29 cellular contexts compared by ENCODE assay signal in the genomic region with DNA sequence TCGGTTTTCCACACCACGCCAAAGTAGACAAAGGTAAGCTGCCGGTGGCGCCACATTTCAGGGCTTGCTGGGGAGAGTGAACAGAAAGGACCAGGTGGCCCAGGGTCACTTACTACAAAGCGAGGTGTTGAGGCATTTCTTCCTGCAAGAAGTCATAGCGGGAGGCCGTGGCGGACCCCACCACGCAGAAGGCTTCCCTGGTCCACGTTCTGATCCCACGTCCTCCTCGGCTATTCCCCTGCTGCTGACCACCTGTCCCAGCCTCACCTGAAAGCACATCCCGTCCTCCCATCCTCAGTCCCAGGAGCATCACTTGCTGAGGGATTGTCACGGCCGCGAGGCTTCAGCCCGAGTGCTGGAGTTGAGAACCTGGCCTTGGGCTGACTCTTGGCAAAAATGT.
A peak's percentile ranks its signal among the peaks of the same experiment; 100 is the strongest.
DNase-seq lines count a peak whose midpoint lies in the region; ATAC-seq, FAIRE-seq and TF ChIP-seq lines count a peak whose summit lies in the region.
"Had no signal": no experiment of that assay in that cellular context is flagged by ENCODE, and none has a peak within 500 bp of the region (broad histone marks: within the 10 kb centered on the region; RNA-seq: fewer than 3 reads in every experiment).

No MANE protein-coding gene starts in this region.

- H3K4ac ChIP-seq in neuronal stem cell (ENCODE audit: low read length), result no peak overlapping the region

- peak overlapping the region; percentile 38 for H3K23ac ChIP-seq in neuronal stem cell (ENCODE audit: low read depth, low read length, poor library complexity)

- POLR2A ChIA-PET in K562 (lab: Yijun Ruan, JAX), result no interaction called here

- in situ Hi-C loops in K562 (cut with MboI), result no loop called here

- peaks cover 6% of the 10 kb centered on the region for H3K9me3 Mint-ChIP-seq in activated naive CD4-positive, alpha-beta T cell treated with anti-CD3 and anti-CD28 coated beads, Interleukin-2, amount 50 U/mL, for 24 hours
- H3K9me3 Mint-ChIP-seq in activated naive CD4-positive, alpha-beta T cell treated with anti-CD3 and anti-CD28 coated beads for 36 hours, result peaks cover 7% of the 10 kb centered on the region

- BruUV-seq in K562 (replicated peaks; lab: Mats Ljungman, UMichigan), result no TSS peak

- H2BK120ac ChIP-seq in neuronal stem cell (ENCODE audit: low read depth, low read length), result no peak overlapping the region

- H2AFZ ChIP-seq in K562 (ENCODE audit: low read depth, low read length) (no peak overlapping the region), neuronal stem cell (ENCODE audit: low read length) (no peak overlapping the region)

- no peak overlapping the region for H2BK15ac ChIP-seq in neuronal stem cell (ENCODE audit: low read length)

- H3K9me1 ChIP-seq in K562 (ENCODE audit: control insufficient read depth, insufficient read depth, low read length), result no peaks in the 10 kb centered on the region

- no peaks in the 10 kb centered on the region for H4K20me1 ChIP-seq in K562 (replicated peaks; ENCODE audit: control insufficient read depth, insufficient read depth, low read length)
- H4K20me1 ChIP-seq: BLaER1 had no signal

- H4K91ac ChIP-seq in neuronal stem cell (ENCODE audit: low read depth, low read length, poor library complexity), result no peak overlapping the region

- no peak overlapping the region for H3K9ac ChIP-seq in K562 (ENCODE audit: insufficient read depth in 1 of 2, low read depth in 2 of 2, low read length in 2 of 2)
- no peak overlapping the region for H3K9ac ChIP-seq in neuronal stem cell (ENCODE audit: low read depth, low read length, poor library complexity)
- H3K9ac ChIP-seq: BLaER1 had no signal

- no peak overlapping the region for H3K4me2 ChIP-seq in K562 (ENCODE audit: insufficient read depth, low read length)
- H3K4me2 ChIP-seq in neuronal stem cell (ENCODE audit: insufficient read depth, low read length, poor library complexity, severe bottlenecking), result no peak overlapping the region
- H3K4me2 ChIP-seq: BLaER1 had no signal

- H3K4me1 ChIP-seq in K562 (replicated peaks in 1 of 2; ENCODE audit: control insufficient read depth in 2 of 2, insufficient read depth in 2 of 2, low read length in 2 of 2), result peaks cover 0 to 29% of the 10 kb centered on the region in 2 experiments; a peak in 2 of 5 replicates
- peaks cover 0 to 4% of the 10 kb centered on the region in 2 donors for H3K4me1 ChIP-seq in neuronal stem cell (ENCODE audit: control insufficient read depth in 2 of 2, insufficient read depth in 1 of 2, low read depth in 1 of 2, low read length in 2 of 2)
- no peaks in the 10 kb centered on the region for H3K4me1 ChIP-seq in upper lobe of right lung
- H3K4me1 ChIP-seq: BE2C had no signal

- CTCF ChIA-PET in activated naive CD4-positive, alpha-beta T cell treated with anti-CD3 and anti-CD28 coated beads for 36 hours (lab: Charles Lee), result interaction anchor here (0.6 kb wide), 1 partner anchor 286 kb away, joined by 5 read pairs; no protein-coding TSS in a partner anchor
- CTCF ChIA-PET in K562 (lab: Yijun Ruan, JAX; ENCODE audit: low intra/inter-chr PET ratio), result no interaction called here

- no peaks in the 10 kb centered on the region for H3K36me3 ChIP-seq in K562 (ENCODE audit: control insufficient read depth, insufficient read depth, low read length)
- no peaks in the 10 kb centered on the region for H3K36me3 ChIP-seq in neuronal stem cell (replicated peaks in 1 of 2; ENCODE audit: control insufficient read depth in 2 of 2, insufficient read depth in 2 of 2, low read length in 2 of 2)
- H3K36me3 ChIP-seq in upper lobe of right lung, result no peaks in the 10 kb centered on the region
- H3K36me3 ChIP-seq: BE2C, BLaER1 had no signal

- H3K4me1 Mint-ChIP-seq in activated naive CD4-positive, alpha-beta T cell treated with anti-CD3 and anti-CD28 coated beads, Interleukin-2, amount 50 U/mL, for 24 hours, result peaks cover 15% of the 10 kb centered on the region
- peaks cover 20% of the 10 kb centered on the region for H3K4me1 Mint-ChIP-seq in activated naive CD4-positive, alpha-beta T cell treated with anti-CD3 and anti-CD28 coated beads for 36 hours (ENCODE audit: low read depth)
- H3K4me1 Mint-ChIP-seq: CD14-positive monocyte had no signal

- H2BK12ac ChIP-seq in neuronal stem cell (ENCODE audit: low read length), result no peak overlapping the region

- ATAC-seq in K562 (peak; percentile 31; the same call in 1 of the 3 replicates), upper lobe of right lung (no peak), GM19023 (IDR thresholded peaks at IDR 0.05; ENCODE audit: unreplicated experiment) (no peak), HG03097 (IDR thresholded peaks at IDR 0.05; ENCODE audit: low FRiP score, unreplicated experiment) (no peak)
- ATAC-seq: GM12878 had no signal

- no peak for TF ChIP-seq POLR2A in K562 (conservative IDR thresholded peaks at IDR 0.05)

- H3K4me3 ChIP-seq in K562 (no peak overlapping the region), neuronal stem cell (ENCODE audit: low read length in 2 of 2) (no peak overlapping the region), upper lobe of right lung (no peak overlapping the region)
- H3K4me3 ChIP-seq: BLaER1, GM12878 had no signal

- no peak for TF ChIP-seq RAD21 in K562 (CRISPR knock-in tag; conservative IDR thresholded peaks at IDR 0.05 in 1 of 2, IDR thresholded peaks at IDR 0.05 in 1 of 2)

- no peak for DNase-seq in activated naive CD4-positive, alpha-beta T cell treated with anti-CD3 and anti-CD28 coated beads for 36 hours
- DNase-seq in K562 (ENCODE audit: extremely low read depth in 1 of 4, low spot score in 3 of 4) (no peak), neuronal stem cell (ENCODE audit: low spot score) (no peak), upper lobe of right lung (peak; percentile 43), kidney tubule cell (ENCODE audit: low spot score) (no peak)
- DNase-seq: 8988T; ACHN; BE2C; C1 segment of cervical spinal cord; CD4-positive, alpha-beta memory T cell; CD4-positive, CD25-positive, alpha-beta regulatory T cell; CD8-positive, alpha-beta memory T cell; COR-L47; DMS 273 treated with DMSO at 0.1 percent for 48 hours; DMS153; DMS53; DMS79; DND-41; EL; GDM1 had no signal

- no peak overlapping the region for H2AK5ac ChIP-seq in neuronal stem cell (ENCODE audit: low read depth, low read length)

- H3K27ac ChIP-seq in K562 (ENCODE audit: extremely low read depth, low read depth, low read length), result no peak overlapping the region
- H3K27ac ChIP-seq in neuronal stem cell (replicated peaks; ENCODE audit: low read length), result no peak overlapping the region
- H3K27ac ChIP-seq in upper lobe of right lung, result no peak overlapping the region
- H3K27ac ChIP-seq: BLaER1 had no signal

- no peak overlapping the region for H4K8ac ChIP-seq in neuronal stem cell (ENCODE audit: low read depth, low read length)

- H3K14ac ChIP-seq in neuronal stem cell (ENCODE audit: low read length), result no peak overlapping the region

- peak overlapping the region; percentile 10 for H3K27ac Mint-ChIP-seq in activated naive CD4-positive, alpha-beta T cell treated with anti-CD3 and anti-CD28 coated beads, Interleukin-2, amount 50 U/mL, for 24 hours
- no peak overlapping the region for H3K27ac Mint-ChIP-seq in activated naive CD4-positive, alpha-beta T cell treated with anti-CD3 and anti-CD28 coated beads for 36 hours
- H3K27ac Mint-ChIP-seq: CD4-positive, alpha-beta memory T cell; CD4-positive, CD25-positive, alpha-beta regulatory T cell; CD8-positive, alpha-beta memory T cell had no signal

- H3K79me2 ChIP-seq in K562 (ENCODE audit: control insufficient read depth, insufficient read depth, low read length), result no peaks in the 10 kb centered on the region

- peak overlapping the region; percentile 8 for H3K18ac ChIP-seq in neuronal stem cell (ENCODE audit: low read length)

- H3K27me3 Mint-ChIP-seq in activated naive CD4-positive, alpha-beta T cell treated with anti-CD3 and anti-CD28 coated beads, Interleukin-2, amount 50 U/mL, for 24 hours, result peaks cover 31% of the 10 kb centered on the region
- peaks cover 48% of the 10 kb centered on the region for H3K27me3 Mint-ChIP-seq in activated naive CD4-positive, alpha-beta T cell treated with anti-CD3 and anti-CD28 coated beads for 36 hours (ENCODE audit: low read depth)

- no peak for TF ChIP-seq EP300 in K562 (IDR thresholded peaks at IDR 0.05; ENCODE audit: low read length)

- WGBS in K562 (ENCODE audit: insufficient coverage, low coverage, missing lambda C conversion rate), result 2% methylated on average over 17 of the region's 17 CpGs
- WGBS in neuronal stem cell (ENCODE audit: extremely low coverage in 2 of 2, insufficient read length in 2 of 2, insufficient replicate concordance in 1 of 2), 2 donors, result no CpG with 5 or more reads among the region's 17 CpGs

- H3K9me3 ChIP-seq in K562 (replicated peaks; ENCODE audit: control insufficient read depth, insufficient read depth, low read depth, low read length) (peaks cover 4% of the 10 kb centered on the region), neuronal stem cell (replicated peaks in 1 of 2; ENCODE audit: control insufficient read depth in 2 of 2, insufficient read depth in 1 of 2, low read depth in 1 of 2, low read length in 2 of 2) (peaks cover 0 to 7% of the 10 kb centered on the region in 2 donors), upper lobe of right lung (no peaks in the 10 kb centered on the region)

- intact Hi-C loops in activated naive CD4-positive, alpha-beta T cell treated with anti-CD3 and anti-CD28 coated beads for 36 hours (cut with micrococcal nuclease), result no loop called here
- intact Hi-C loops in K562 (cut with micrococcal nuclease), result no loop called here
- intact Hi-C loops in upper lobe of right lung (cut with DNase I), result no loop called here

- H3K27me3 ChIP-seq in K562 (ENCODE audit: control insufficient read depth in 2 of 2, insufficient read depth in 2 of 2, low read length in 2 of 2) (peaks cover 66 to 82% of the 10 kb centered on the region in 2 experiments), neuronal stem cell (ENCODE audit: control insufficient read depth in 3 of 3, insufficient read depth in 3 of 3, low read depth in 1 of 3, low read length in 3 of 3) (peaks cover 6 to 33% (median 27%) of the 10 kb centered on the region in 3 experiments), upper lobe of right lung (peaks cover 28% of the 10 kb centered on the region)
- H3K27me3 ChIP-seq: BLaER1 had no signal

- no peaks in the 10 kb centered on the region for H3K36me3 Mint-ChIP-seq in activated naive CD4-positive, alpha-beta T cell treated with anti-CD3 and anti-CD28 coated beads, Interleukin-2, amount 50 U/mL, for 24 hours
- H3K36me3 Mint-ChIP-seq in activated naive CD4-positive, alpha-beta T cell treated with anti-CD3 and anti-CD28 coated beads for 36 hours (ENCODE audit: low read depth), result no peaks in the 10 kb centered on the region
- H3K36me3 Mint-ChIP-seq: CD4-positive, alpha-beta memory T cell; CD4-positive, CD25-positive, alpha-beta regulatory T cell had no signal

- FAIRE-seq in K562 (lab: Jason Lieb, UNC), result no peak
- FAIRE-seq: A204.1, GM12878, GM12892, GM18507 had no signal

- H3K79me1 ChIP-seq in neuronal stem cell (ENCODE audit: low read depth, low read length), result no peaks in the 10 kb centered on the region

- no peak overlapping the region for H3K4me3 Mint-ChIP-seq in activated naive CD4-positive, alpha-beta T cell treated with anti-CD3 and anti-CD28 coated beads, Interleukin-2, amount 50 U/mL, for 24 hours
- H3K4me3 Mint-ChIP-seq in activated naive CD4-positive, alpha-beta T cell treated with anti-CD3 and anti-CD28 coated beads for 36 hours, result no peak overlapping the region
- H3K4me3 Mint-ChIP-seq: CD14-positive monocyte; CD4-positive, CD25-positive, alpha-beta regulatory T cell; CD8-positive, alpha-beta memory T cell had no signal

- H2BK5ac ChIP-seq in neuronal stem cell (ENCODE audit: low read length), result no peak overlapping the region

- TF ChIP-seq CTCF in K562 (IDR thresholded peaks at IDR 0.05 in 2 of 3, conservative IDR thresholded peaks at IDR 0.05 in 1 of 3; ENCODE audit: insufficient read depth in 2 of 3, low read depth in 1 of 3, low read length in 3 of 3) (no peak), upper lobe of right lung (IDR thresholded peaks at IDR 0.05) (no peak)
